Comparison of ENCODE assay signal across 2 cellular contexts in the genomic region with DNA sequence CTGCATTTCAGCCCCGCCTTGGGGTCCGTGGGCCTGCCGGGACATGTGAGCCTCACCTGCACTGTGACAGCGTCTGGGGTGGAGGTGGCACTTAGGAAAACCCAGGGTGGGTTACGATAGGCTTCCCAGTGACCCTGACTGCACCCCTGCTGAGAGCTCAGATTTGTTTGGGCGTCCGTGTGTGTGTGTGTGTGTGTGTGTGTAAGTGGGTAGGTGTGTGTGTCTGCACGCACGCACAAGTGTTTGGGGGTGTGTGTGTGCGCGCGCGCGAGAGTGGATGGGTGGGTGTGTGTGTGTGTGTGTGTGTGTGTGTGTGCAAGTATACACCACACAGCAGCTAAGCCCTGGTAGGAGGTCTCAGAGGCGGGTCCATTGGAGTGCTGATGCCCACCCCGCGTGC.
TF ChIP-seq lines count a peak whose summit lies in the region.

No MANE protein-coding gene starts in this region.

TF ChIP-seq in HCT116, 20 proteins besides CTCF, POLR2A, EP300 and RAD21:
- no peak for TF ChIP-seq ZFX (IDR thresholded peaks at IDR 0.05)
- no peak for TF ChIP-seq ZNF274 (IDR thresholded peaks at IDR 0.05; ENCODE audit: low read depth, low read length)
- TF ChIP-seq, protein P1, sequence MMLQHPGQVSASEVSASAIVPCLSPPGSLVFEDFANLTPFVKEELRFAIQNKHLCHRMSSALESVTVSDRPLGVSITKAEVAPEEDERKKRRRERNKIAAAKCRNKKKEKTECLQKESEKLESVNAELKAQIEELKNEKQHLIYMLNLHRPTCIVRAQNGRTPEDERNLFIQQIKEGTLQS (IDR thresholded peaks at IDR 0.05) = no peak
- no peak for TF ChIP-seq TCF7L2 (IDR thresholded peaks at IDR 0.05; ENCODE audit: borderline replicate concordance, extremely low read depth, insufficient read depth, insufficient read length)
- no peak for TF ChIP-seq EZH2 (IDR thresholded peaks at IDR 0.05)
- TF ChIP-seq SP1 (IDR thresholded peaks at IDR 0.05; ENCODE audit: low read depth) = no peak
- TF ChIP-seq, protein P2, sequence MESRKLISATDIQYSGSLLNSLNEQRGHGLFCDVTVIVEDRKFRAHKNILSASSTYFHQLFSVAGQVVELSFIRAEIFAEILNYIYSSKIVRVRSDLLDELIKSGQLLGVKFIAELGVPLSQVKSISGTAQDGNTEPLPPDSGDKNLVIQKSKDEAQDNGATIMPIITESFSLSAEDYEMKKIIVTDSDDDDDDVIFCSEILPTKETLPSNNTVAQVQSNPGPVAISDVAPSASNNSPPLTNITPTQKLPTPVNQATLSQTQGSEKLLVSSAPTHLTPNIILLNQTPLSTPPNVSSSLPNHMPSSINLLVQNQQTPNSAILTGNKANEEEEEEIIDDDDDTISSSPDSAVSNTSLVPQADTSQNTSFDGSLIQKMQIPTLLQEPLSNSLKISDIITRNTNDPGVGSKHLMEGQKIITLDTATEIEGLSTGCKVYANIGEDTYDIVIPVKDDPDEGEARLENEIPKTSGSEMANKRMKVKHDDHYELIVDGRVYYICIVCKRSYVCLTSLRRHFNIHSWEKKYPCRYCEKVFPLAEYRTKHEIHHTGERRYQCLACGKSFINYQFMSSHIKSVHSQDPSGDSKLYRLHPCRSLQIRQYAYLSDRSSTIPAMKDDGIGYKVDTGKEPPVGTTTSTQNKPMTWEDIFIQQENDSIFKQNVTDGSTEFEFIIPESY (IDR thresholded peaks at IDR 0.05; ENCODE audit: extremely low read depth, insufficient replicate concordance, low read length) = no peak
- TF ChIP-seq, protein P3, sequence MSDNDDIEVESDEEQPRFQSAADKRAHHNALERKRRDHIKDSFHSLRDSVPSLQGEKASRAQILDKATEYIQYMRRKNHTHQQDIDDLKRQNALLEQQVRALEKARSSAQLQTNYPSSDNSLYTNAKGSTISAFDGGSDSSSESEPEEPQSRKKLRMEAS (IDR thresholded peaks at IDR 0.05) = no peak
- TF ChIP-seq POLR2AphosphoS5 (IDR thresholded peaks at IDR 0.05; ENCODE audit: low read depth, low read length) = no peak
- TF ChIP-seq CEBPB (IDR thresholded peaks at IDR 0.05; ENCODE audit: low read depth) = no peak
- TF ChIP-seq, protein P4, sequence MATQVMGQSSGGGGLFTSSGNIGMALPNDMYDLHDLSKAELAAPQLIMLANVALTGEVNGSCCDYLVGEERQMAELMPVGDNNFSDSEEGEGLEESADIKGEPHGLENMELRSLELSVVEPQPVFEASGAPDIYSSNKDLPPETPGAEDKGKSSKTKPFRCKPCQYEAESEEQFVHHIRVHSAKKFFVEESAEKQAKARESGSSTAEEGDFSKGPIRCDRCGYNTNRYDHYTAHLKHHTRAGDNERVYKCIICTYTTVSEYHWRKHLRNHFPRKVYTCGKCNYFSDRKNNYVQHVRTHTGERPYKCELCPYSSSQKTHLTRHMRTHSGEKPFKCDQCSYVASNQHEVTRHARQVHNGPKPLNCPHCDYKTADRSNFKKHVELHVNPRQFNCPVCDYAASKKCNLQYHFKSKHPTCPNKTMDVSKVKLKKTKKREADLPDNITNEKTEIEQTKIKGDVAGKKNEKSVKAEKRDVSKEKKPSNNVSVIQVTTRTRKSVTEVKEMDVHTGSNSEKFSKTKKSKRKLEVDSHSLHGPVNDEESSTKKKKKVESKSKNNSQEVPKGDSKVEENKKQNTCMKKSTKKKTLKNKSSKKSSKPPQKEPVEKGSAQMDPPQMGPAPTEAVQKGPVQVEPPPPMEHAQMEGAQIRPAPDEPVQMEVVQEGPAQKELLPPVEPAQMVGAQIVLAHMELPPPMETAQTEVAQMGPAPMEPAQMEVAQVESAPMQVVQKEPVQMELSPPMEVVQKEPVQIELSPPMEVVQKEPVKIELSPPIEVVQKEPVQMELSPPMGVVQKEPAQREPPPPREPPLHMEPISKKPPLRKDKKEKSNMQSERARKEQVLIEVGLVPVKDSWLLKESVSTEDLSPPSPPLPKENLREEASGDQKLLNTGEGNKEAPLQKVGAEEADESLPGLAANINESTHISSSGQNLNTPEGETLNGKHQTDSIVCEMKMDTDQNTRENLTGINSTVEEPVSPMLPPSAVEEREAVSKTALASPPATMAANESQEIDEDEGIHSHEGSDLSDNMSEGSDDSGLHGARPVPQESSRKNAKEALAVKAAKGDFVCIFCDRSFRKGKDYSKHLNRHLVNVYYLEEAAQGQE (IDR thresholded peaks at IDR 0.05; ENCODE audit: low read depth) = no peak
- TF ChIP-seq CBX3 (IDR thresholded peaks at IDR 0.05; ENCODE audit: low read depth) = no peak
- TF ChIP-seq YY1 (IDR thresholded peaks at IDR 0.05; ENCODE audit: extremely low read depth, insufficient replicate concordance, low read depth, low read length) = no peak
- no peak for TF ChIP-seq JUND (IDR thresholded peaks at IDR 0.05)
- no peak for TF ChIP-seq EGR1 (IDR thresholded peaks at IDR 0.05; ENCODE audit: low read depth)
- no peak for TF ChIP-seq ELF1 (IDR thresholded peaks at IDR 0.05; ENCODE audit: borderline replicate concordance, low read depth)
- no peak for TF ChIP-seq EZH2phosphoT487 (IDR thresholded peaks at IDR 0.05; ENCODE audit: borderline replicate concordance)

TF ChIP-seq in H1, 55 proteins besides CTCF, POLR2A, EP300 and RAD21:
- TF ChIP-seq, protein P5, sequence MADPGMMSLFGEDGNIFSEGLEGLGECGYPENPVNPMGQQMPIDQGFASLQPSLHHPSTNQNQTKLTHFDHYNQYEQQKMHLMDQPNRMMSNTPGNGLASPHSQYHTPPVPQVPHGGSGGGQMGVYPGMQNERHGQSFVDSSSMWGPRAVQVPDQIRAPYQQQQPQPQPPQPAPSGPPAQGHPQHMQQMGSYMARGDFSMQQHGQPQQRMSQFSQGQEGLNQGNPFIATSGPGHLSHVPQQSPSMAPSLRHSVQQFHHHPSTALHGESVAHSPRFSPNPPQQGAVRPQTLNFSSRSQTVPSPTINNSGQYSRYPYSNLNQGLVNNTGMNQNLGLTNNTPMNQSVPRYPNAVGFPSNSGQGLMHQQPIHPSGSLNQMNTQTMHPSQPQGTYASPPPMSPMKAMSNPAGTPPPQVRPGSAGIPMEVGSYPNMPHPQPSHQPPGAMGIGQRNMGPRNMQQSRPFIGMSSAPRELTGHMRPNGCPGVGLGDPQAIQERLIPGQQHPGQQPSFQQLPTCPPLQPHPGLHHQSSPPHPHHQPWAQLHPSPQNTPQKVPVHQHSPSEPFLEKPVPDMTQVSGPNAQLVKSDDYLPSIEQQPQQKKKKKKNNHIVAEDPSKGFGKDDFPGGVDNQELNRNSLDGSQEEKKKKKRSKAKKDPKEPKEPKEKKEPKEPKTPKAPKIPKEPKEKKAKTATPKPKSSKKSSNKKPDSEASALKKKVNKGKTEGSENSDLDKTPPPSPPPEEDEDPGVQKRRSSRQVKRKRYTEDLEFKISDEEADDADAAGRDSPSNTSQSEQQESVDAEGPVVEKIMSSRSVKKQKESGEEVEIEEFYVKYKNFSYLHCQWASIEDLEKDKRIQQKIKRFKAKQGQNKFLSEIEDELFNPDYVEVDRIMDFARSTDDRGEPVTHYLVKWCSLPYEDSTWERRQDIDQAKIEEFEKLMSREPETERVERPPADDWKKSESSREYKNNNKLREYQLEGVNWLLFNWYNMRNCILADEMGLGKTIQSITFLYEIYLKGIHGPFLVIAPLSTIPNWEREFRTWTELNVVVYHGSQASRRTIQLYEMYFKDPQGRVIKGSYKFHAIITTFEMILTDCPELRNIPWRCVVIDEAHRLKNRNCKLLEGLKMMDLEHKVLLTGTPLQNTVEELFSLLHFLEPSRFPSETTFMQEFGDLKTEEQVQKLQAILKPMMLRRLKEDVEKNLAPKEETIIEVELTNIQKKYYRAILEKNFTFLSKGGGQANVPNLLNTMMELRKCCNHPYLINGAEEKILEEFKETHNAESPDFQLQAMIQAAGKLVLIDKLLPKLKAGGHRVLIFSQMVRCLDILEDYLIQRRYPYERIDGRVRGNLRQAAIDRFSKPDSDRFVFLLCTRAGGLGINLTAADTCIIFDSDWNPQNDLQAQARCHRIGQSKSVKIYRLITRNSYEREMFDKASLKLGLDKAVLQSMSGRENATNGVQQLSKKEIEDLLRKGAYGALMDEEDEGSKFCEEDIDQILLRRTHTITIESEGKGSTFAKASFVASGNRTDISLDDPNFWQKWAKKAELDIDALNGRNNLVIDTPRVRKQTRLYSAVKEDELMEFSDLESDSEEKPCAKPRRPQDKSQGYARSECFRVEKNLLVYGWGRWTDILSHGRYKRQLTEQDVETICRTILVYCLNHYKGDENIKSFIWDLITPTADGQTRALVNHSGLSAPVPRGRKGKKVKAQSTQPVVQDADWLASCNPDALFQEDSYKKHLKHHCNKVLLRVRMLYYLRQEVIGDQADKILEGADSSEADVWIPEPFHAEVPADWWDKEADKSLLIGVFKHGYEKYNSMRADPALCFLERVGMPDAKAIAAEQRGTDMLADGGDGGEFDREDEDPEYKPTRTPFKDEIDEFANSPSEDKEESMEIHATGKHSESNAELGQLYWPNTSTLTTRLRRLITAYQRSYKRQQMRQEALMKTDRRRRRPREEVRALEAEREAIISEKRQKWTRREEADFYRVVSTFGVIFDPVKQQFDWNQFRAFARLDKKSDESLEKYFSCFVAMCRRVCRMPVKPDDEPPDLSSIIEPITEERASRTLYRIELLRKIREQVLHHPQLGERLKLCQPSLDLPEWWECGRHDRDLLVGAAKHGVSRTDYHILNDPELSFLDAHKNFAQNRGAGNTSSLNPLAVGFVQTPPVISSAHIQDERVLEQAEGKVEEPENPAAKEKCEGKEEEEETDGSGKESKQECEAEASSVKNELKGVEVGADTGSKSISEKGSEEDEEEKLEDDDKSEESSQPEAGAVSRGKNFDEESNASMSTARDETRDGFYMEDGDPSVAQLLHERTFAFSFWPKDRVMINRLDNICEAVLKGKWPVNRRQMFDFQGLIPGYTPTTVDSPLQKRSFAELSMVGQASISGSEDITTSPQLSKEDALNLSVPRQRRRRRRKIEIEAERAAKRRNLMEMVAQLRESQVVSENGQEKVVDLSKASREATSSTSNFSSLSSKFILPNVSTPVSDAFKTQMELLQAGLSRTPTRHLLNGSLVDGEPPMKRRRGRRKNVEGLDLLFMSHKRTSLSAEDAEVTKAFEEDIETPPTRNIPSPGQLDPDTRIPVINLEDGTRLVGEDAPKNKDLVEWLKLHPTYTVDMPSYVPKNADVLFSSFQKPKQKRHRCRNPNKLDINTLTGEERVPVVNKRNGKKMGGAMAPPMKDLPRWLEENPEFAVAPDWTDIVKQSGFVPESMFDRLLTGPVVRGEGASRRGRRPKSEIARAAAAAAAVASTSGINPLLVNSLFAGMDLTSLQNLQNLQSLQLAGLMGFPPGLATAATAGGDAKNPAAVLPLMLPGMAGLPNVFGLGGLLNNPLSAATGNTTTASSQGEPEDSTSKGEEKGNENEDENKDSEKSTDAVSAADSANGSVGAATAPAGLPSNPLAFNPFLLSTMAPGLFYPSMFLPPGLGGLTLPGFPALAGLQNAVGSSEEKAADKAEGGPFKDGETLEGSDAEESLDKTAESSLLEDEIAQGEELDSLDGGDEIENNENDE (IDR thresholded peaks at IDR 0.05; ENCODE audit: insufficient replicate concordance, low read length) = no peak
- TF ChIP-seq POLR2AphosphoS5 (IDR thresholded peaks at IDR 0.05; ENCODE audit: low read depth, low read length) (no peak), SRF (IDR thresholded peaks at IDR 0.05; ENCODE audit: low read depth, low read length) (no peak), EZH2 (IDR thresholded peaks at IDR 0.05; ENCODE audit: low read depth, low read length, severe bottlenecking) (no peak), RXRA (IDR thresholded peaks at IDR 0.05; ENCODE audit: insufficient read depth, low read depth, low read length) (no peak), CTBP2 (IDR thresholded peaks at IDR 0.05; ENCODE audit: borderline replicate concordance, insufficient read depth, insufficient read length, low read length) (no peak), JUND (IDR thresholded peaks at IDR 0.05; ENCODE audit: low read length) (no peak)
- TF ChIP-seq, protein P6, sequence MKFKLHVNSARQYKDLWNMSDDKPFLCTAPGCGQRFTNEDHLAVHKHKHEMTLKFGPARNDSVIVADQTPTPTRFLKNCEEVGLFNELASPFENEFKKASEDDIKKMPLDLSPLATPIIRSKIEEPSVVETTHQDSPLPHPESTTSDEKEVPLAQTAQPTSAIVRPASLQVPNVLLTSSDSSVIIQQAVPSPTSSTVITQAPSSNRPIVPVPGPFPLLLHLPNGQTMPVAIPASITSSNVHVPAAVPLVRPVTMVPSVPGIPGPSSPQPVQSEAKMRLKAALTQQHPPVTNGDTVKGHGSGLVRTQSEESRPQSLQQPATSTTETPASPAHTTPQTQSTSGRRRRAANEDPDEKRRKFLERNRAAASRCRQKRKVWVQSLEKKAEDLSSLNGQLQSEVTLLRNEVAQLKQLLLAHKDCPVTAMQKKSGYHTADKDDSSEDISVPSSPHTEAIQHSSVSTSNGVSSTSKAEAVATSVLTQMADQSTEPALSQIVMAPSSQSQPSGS (IDR thresholded peaks at IDR 0.05; ENCODE audit: low read length) = no peak
- TF ChIP-seq, protein P1 (IDR thresholded peaks at IDR 0.05; ENCODE audit: insufficient read depth, low read depth, low read length) = no peak
